ENCODE assay signal across 1 cellular context in the genomic region with DNA sequence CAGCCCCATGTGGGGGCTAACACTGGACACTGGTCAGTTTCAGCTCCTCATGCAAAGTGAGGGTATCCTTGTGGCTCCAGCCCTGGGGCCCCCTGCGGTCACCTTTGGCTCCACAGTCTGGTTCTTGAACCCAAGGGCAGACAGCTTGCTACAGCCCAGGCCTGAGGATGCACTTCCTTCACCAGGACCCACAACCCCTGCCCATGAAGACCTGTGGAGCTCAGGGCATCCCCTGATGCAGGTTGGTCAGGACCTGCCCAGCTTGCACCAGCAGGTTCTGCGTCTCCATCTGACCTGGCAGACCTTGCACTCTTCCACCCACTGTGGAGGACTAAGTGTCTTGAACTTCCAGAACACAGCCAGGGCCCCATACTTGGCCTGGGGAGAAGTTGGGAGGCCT.
A peak's percentile ranks its signal among the peaks of the same experiment; 100 is the strongest.
TF ChIP-seq lines count a peak whose summit lies in the region.

No MANE protein-coding gene starts in this region.

TF ChIP-seq in HepG2, 621 proteins besides CTCF, POLR2A, EP300 and RAD21:
- TF ChIP-seq GRHL1 (CRISPR knock-in tag; conservative IDR thresholded peaks at IDR 0.05) (no peak), ZC3H13 (CRISPR knock-in tag; IDR thresholded peaks at IDR 0.05) (peak; percentile 48; the same call in 1 of the 2 replicates)
